In the genomic region with DNA sequence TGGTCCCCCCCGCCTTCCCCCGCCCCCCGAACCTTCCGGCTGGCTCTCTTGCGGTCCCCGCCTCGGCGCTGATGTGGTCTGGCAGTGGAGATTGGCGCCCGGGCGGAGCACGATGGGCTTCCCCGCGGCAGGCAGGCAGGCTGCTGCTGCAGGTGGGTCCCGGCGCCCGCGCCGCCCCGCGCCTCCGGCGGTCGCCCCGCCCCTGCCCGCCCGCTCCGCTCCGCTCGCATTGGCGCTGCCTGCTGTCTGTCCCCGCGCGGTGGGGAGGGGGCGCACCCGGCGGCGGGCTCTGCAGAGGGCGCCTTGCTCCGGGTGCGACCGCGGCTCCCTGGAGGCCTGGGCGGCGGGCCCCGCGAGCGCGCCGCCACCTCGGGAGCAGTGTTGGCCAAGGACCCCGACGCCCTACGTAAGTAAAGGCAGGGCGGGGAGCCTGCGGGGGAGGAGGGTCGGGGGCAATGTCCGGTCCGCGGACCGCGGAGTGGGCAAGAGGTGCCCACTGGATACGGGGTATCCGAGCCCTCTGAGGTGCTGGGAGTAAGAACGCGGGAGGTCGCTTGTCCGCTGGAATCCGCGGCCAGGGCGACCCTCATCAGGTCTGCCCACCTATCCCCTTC, we compare ENCODE assay signal across 8 cellular contexts. TPM values are rescaled to one million over a fixed set of nuclear protein-coding genes. Genes with fewer than 3 reads are reported as not detected.
DNase-seq lines count a peak whose midpoint lies in the region; ATAC-seq and TF ChIP-seq lines count a peak whose summit lies in the region.

A gene with protein sequence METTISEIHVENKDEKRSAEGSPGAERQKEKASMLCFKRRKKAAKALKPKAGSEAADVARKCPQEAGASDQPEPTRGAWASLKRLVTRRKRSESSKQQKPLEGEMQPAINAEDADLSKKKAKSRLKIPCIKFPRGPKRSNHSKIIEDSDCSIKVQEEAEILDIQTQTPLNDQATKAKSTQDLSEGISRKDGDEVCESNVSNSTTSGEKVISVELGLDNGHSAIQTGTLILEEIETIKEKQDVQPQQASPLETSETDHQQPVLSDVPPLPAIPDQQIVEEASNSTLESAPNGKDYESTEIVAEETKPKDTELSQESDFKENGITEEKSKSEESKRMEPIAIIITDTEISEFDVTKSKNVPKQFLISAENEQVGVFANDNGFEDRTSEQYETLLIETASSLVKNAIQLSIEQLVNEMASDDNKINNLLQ (plus strand): TSS at position 292 of the 614 bp plus-strand sequence. CDS start 2,896 bp downstream, outside the sequence.

- intact Hi-C loops in left colon (cut with DNase I, micrococcal nuclease), result no loop called here

- ATAC-seq in GM21786 (IDR thresholded peaks at IDR 0.05; ENCODE audit: unreplicated experiment) (peak; percentile 48), left colon (peak; percentile 79)

- H3K4me3 ChIP-seq in WI38 (ENCODE audit: low read depth, low read length) (peak within 1 kb of the TSS; percentile 66), cardiac fibroblast (replicated peaks in 1 of 2; ENCODE audit: low read depth in 2 of 2, low read length in 2 of 2) (peak within 1 kb of the TSS; percentile 65 to 71)

- no peak for TF ChIP-seq CTCF in WI38 (IDR thresholded peaks at IDR 0.05; ENCODE audit: low read depth, low read length)
- no peak for TF ChIP-seq CTCF in cardiac fibroblast (IDR thresholded peaks at IDR 0.05; ENCODE audit: low read depth, low read length)

- peak; percentile 54 for DNase-seq in EL
- DNase-seq in NCI-H1105 (lab: John Stamatoyannopoulos, UW), result peak; percentile 88
- peak in 1 of 2 donors; percentile 34 for DNase-seq in cardiac fibroblast (ENCODE audit: low read depth in 2 of 2)
- DNase-seq in left colon, result peak; percentile 61 to 74
- peak; percentile 54 for DNase-seq in stimulated activated CD4-positive, alpha-beta T cell treated with anti-CD3 and anti-CD28 coated beads, Interleukin-1b, Interleukin-23, amount 100 ng/mL, for 48 hours
- DNase-seq in cortex of kidney (lab: John Stamatoyannopoulos, UW), result no peak

RNA-seq across cellular contexts. Expression of the gene that starts here (rescaled TPM):
- 10 to 100 TPM; 11.9 to 14.2 TPM for total RNA-seq in left colon
